9 cellular contexts compared by ENCODE assay signal in genomic region chr1:207824691-207825090, GRCh38.
DNase-seq lines count a peak whose midpoint lies in the region; ATAC-seq and TF ChIP-seq lines count a peak whose summit lies in the region.
"Had no signal": no experiment of that assay in that cellular context is flagged by ENCODE, and none has a peak within 500 bp of the region (broad histone marks: within the 10 kb centered on the region; RNA-seq: fewer than 3 reads in every experiment).

No MANE protein-coding gene starts in this region.

- peak overlapping the region; percentile 98 to 100 (median 100) for H3K27ac Mint-ChIP-seq in naive B cell
- no peak overlapping the region for H3K27ac Mint-ChIP-seq in WTC11

- TF ChIP-seq CTCF in 22Rv1 (IDR thresholded peaks at IDR 0.05) (no peak), OCI-LY1 (IDR thresholded peaks at IDR 0.05; ENCODE audit: low read length) (no peak), WTC11 (IDR thresholded peaks at IDR 0.05) (no peak)

- H3K4me3 ChIP-seq in OCI-LY1 (ENCODE audit: low read depth, low read length, poor library complexity, severe bottlenecking): peak overlapping the region; percentile 81

- no peaks in the 10 kb centered on the region for H3K9me2 ChIP-seq in OCI-LY1 (ENCODE audit: low read depth, low read length)

- ATAC-seq in naive B cell (ENCODE audit: low read depth in 2 of 2): no peak
- no peak for ATAC-seq in WTC11
- no peak for ATAC-seq in HG02610 (IDR thresholded peaks at IDR 0.05; ENCODE audit: unreplicated experiment)
- no peak for ATAC-seq in HG03571 (IDR thresholded peaks at IDR 0.05; ENCODE audit: unreplicated experiment)

- DNase-seq in naive B cell (no peak), WTC11 (ENCODE audit: low spot score) (no peak), anterior cingulate cortex (lab: John Stamatoyannopoulos, UW) (no peak)
- DNase-seq: DMS79 treated with DMSO at 0.1 percent for 48 hours had no signal

- POLR2A ChIA-PET in WTC11 (lab: Charles Lee): no interaction called here

- H3K27ac ChIP-seq in 22Rv1 (peak overlapping the region; percentile 88), OCI-LY1 (ENCODE audit: low read depth, low read length, poor library complexity, severe bottlenecking) (peak overlapping the region; percentile 95), cingulate gyrus (ENCODE audit: low read depth, low read length) (peak overlapping the region; percentile 100)

- H4K20me1 ChIP-seq in OCI-LY1 (ENCODE audit: insufficient read depth, low read length): no peaks in the 10 kb centered on the region

- H3K4me1 Mint-ChIP-seq in naive B cell (peaks cover 74 to 95% (median 88%) of the 10 kb centered on the region in 3 donors), WTC11 (peaks cover 22% of the 10 kb centered on the region)

- no peaks in the 10 kb centered on the region for H3K27me3 ChIP-seq in OCI-LY1 (ENCODE audit: insufficient read depth, low read length)

- H3K9me3 ChIP-seq in OCI-LY1 (ENCODE audit: low read length): no peaks in the 10 kb centered on the region

- H3K27me3 Mint-ChIP-seq in naive B cell (peaks cover 0 to 6% (median 5%) of the 10 kb centered on the region in 3 donors), WTC11 (ENCODE audit: low read depth) (no peaks in the 10 kb centered on the region)

- H3K79me2 ChIP-seq in OCI-LY1 (ENCODE audit: insufficient read depth, low read length): peaks cover 38% of the 10 kb centered on the region

- CTCF ChIA-PET in WTC11 (lab: Charles Lee): interaction anchor here (0.6 to 3.0 kb wide), 8 partner anchors 8 to 361 kb away, joined by 3 to 46 read pairs (median 6); no protein-coding TSS in a partner anchor

- H3K9ac ChIP-seq in OCI-LY1 (ENCODE audit: low read length): peak overlapping the region; percentile 94

- H3K4me2 ChIP-seq in OCI-LY1 (ENCODE audit: low read length): peak overlapping the region; percentile 89

- H2AFZ ChIP-seq in OCI-LY1 (ENCODE audit: low read length): no peak overlapping the region

- H3K36me3 Mint-ChIP-seq in naive B cell: peaks cover 22 to 34% of the 10 kb centered on the region in 2 donors
- no peaks in the 10 kb centered on the region for H3K36me3 Mint-ChIP-seq in WTC11

- no peaks in the 10 kb centered on the region for H3F3A ChIP-seq in OCI-LY1 (ENCODE audit: insufficient read depth, low read length)

- peaks cover 70% of the 10 kb centered on the region for H3K4me1 ChIP-seq in OCI-LY1 (ENCODE audit: insufficient read depth, low read length, severe bottlenecking)

- peaks cover 0 to 5% (median 2%) of the 10 kb centered on the region in 7 donors for H3K9me3 Mint-ChIP-seq in naive B cell
- H3K9me3 Mint-ChIP-seq in WTC11: no peaks in the 10 kb centered on the region

- peaks cover 18% of the 10 kb centered on the region; the same call in 1 of the 2 replicates for H3K36me3 ChIP-seq in OCI-LY1 (ENCODE audit: insufficient read depth, low read length)

- H3K4me3 Mint-ChIP-seq in naive B cell (peak overlapping the region in 7 of 8 donors; percentile 30 to 99 (median 97)), WTC11 (no peak overlapping the region)

TF ChIP-seq in WTC11, 78 proteins besides CTCF, POLR2A, EP300 and RAD21:
- TF ChIP-seq ZNF532 (CRISPR knock-in tag; IDR thresholded peaks at IDR 0.05; ENCODE audit: borderline replicate concordance) (no peak), ZNF416 (CRISPR knock-in tag; IDR thresholded peaks at IDR 0.05) (no peak)
